8 cellular contexts compared by ENCODE assay signal in genomic region chr12:54360717-54361456, GRCh38. TPM values are rescaled to one million over a fixed set of nuclear protein-coding genes. Genes with fewer than 3 reads are reported as not detected.
DNase-seq lines count a peak whose midpoint lies in the region; ATAC-seq and TF ChIP-seq lines count a peak whose summit lies in the region.

No MANE protein-coding gene starts in this region.

- H3K4me2 ChIP-seq in OCI-LY3 (ENCODE audit: low read length) = peak overlapping the region; percentile 43; the same call in 1 of the 2 replicates
- peak overlapping the region; percentile 1 for H3K4me2 ChIP-seq in trophoblast cell (ENCODE audit: low read length)

- peak overlapping the region in 5 of 7 donors; percentile 30 to 88 (median 77) for H3K27ac Mint-ChIP-seq in CD4-positive, alpha-beta memory T cell

- TF ChIP-seq EP300 in gastroesophageal sphincter (IDR thresholded peaks at IDR 0.05) = no peak

- no peak overlapping the region for H3K9ac ChIP-seq in OCI-LY3 (ENCODE audit: low read length)
- no peak overlapping the region for H3K9ac ChIP-seq in trophoblast cell (ENCODE audit: low read length)

- no peak for TF ChIP-seq POLR2A in gastroesophageal sphincter (IDR thresholded peaks at IDR 0.05)

- H2BK5ac ChIP-seq in trophoblast cell (ENCODE audit: low read depth, low read length, poor library complexity) = no peak overlapping the region

- H3K79me1 ChIP-seq in trophoblast cell (ENCODE audit: low read length) = peaks cover 15% of the 10 kb centered on the region

- POLR2A ChIA-PET in CD4-positive, alpha-beta memory T cell (lab: Charles Lee; ENCODE audit: partially characterized antibody) = interaction anchor here (0.8 to 3.3 kb wide), 6 partner anchors 18 to 81 kb away, joined by 3 to 17 read pairs (median 3); partner anchors contain the start of genes COPZ1 and HNRNPA1

- H2AK5ac ChIP-seq in trophoblast cell (ENCODE audit: low read length) = no peak overlapping the region

- peaks cover 44% of the 10 kb centered on the region for H3K4me1 ChIP-seq in CD4-positive, alpha-beta memory T cell (ENCODE audit: insufficient read depth, low read length)
- H3K4me1 ChIP-seq in OCI-LY3 (ENCODE audit: low read length) (peaks cover 42% of the 10 kb centered on the region), gastroesophageal sphincter (peaks cover 0 to 47% (median 3%) of the 10 kb centered on the region in 3 donors), trophoblast cell (ENCODE audit: control insufficient read depth in 1 of 2, insufficient read depth in 2 of 2, low read length in 2 of 2) (peaks cover 24 to 34% of the 10 kb centered on the region in 2 experiments)

- H4K12ac ChIP-seq in trophoblast cell (ENCODE audit: low read depth, low read length) = no peak overlapping the region

- no peak overlapping the region for H4K8ac ChIP-seq in trophoblast cell (ENCODE audit: low read depth, low read length)

- no peak overlapping the region for H3K14ac ChIP-seq in trophoblast cell (ENCODE audit: low read length)

- H3K9me3 Mint-ChIP-seq in CD4-positive, alpha-beta memory T cell = no peaks in the 10 kb centered on the region

- intact Hi-C loops in CD4-positive, alpha-beta memory T cell (cut with micrococcal nuclease) = no loop called here

- 54 to 65% methylated on average over 15 to 16 of the region's 16 CpGs for WGBS in gastroesophageal sphincter (ENCODE audit: low coverage in 1 of 2), 2 donors
- WGBS in trophoblast cell (ENCODE audit: extremely low coverage, insufficient coverage, insufficient read length) = no CpG with 5 or more reads among the region's 16 CpGs

- H3K27me3 Mint-ChIP-seq in CD4-positive, alpha-beta memory T cell = no peaks in the 10 kb centered on the region

- H3K23ac ChIP-seq in trophoblast cell (ENCODE audit: low read length) = no peak overlapping the region

- no peaks in the 10 kb centered on the region for H3K79me2 ChIP-seq in OCI-LY3 (ENCODE audit: low read length)
- H3K79me2 ChIP-seq in trophoblast cell (ENCODE audit: control insufficient read depth, insufficient read depth, low read length, poor library complexity) = peaks cover 3% of the 10 kb centered on the region

- H2BK12ac ChIP-seq in trophoblast cell (ENCODE audit: low read length) = no peak overlapping the region

- H3K4me3 Mint-ChIP-seq in CD4-positive, alpha-beta memory T cell = peak overlapping the region in 4 of 8 donors; percentile 45 to 67 (median 56)

- DNase-seq in CD4-positive, alpha-beta memory T cell = peak in 3 of 5 donors; percentile 28 to 48 (median 43)
- DNase-seq in HuH-7 (ENCODE audit: low spot score) = peak; percentile 70
- peak; percentile 83 for DNase-seq in activated effector memory CD4-positive, alpha-beta T cell treated with anti-CD3 and anti-CD28 coated beads, Interleukin-2, amount 50 U/mL, for 16 hours
- DNase-seq in trophoblast cell = peak; percentile 55 to 89
- no peak for DNase-seq in GM19238 (ENCODE audit: insufficient read length, low spot score)

- H4K91ac ChIP-seq in trophoblast cell (ENCODE audit: low read depth, low read length) = no peak overlapping the region

- H2BK120ac ChIP-seq in trophoblast cell (ENCODE audit: insufficient read depth, low read length, poor library complexity) = no peak overlapping the region

- H2AFZ ChIP-seq in OCI-LY3 (ENCODE audit: low read depth, low read length) = no peak overlapping the region
- no peak overlapping the region for H2AFZ ChIP-seq in trophoblast cell (ENCODE audit: insufficient read depth, low read length, poor library complexity)

- no peak overlapping the region for H3K27ac ChIP-seq in CD4-positive, alpha-beta memory T cell (ENCODE audit: low read depth, low read length)
- H3K27ac ChIP-seq in OCI-LY3 (ENCODE audit: low read length) (no peak overlapping the region), gastroesophageal sphincter (peak overlapping the region in 3 of 4 donors; percentile 87 to 91 (median 89)), trophoblast cell (ENCODE audit: low read depth, low read length) (no peak overlapping the region)

- H3K4me1 Mint-ChIP-seq in CD4-positive, alpha-beta memory T cell = peaks cover 14 to 26% (median 22%) of the 10 kb centered on the region in 4 donors

- no peak overlapping the region for H3K18ac ChIP-seq in trophoblast cell (ENCODE audit: low read length)

- ATAC-seq in gastroesophageal sphincter = no peak
- no peak for ATAC-seq in GM18858 (IDR thresholded peaks at IDR 0.05; ENCODE audit: unreplicated experiment)

- no peaks in the 10 kb centered on the region for H4K20me1 ChIP-seq in OCI-LY3 (ENCODE audit: insufficient read depth, low read length)

- H3K9me3 ChIP-seq in CD4-positive, alpha-beta memory T cell (ENCODE audit: control insufficient read depth in 1 of 2, low read length in 2 of 2) = no peaks in the 10 kb centered on the region
- H3K9me3 ChIP-seq in OCI-LY3 (ENCODE audit: insufficient read depth, low read length) (no peaks in the 10 kb centered on the region), gastroesophageal sphincter (no peaks in the 10 kb centered on the region), trophoblast cell (ENCODE audit: insufficient read depth, low read depth, low read length) (peaks cover 2% of the 10 kb centered on the region)

- no peak overlapping the region for H3K4me3 ChIP-seq in CD4-positive, alpha-beta memory T cell (ENCODE audit: low read length in 2 of 2)
- H3K4me3 ChIP-seq in OCI-LY3 (ENCODE audit: low read length) = no peak overlapping the region
- H3K4me3 ChIP-seq in gastroesophageal sphincter = no peak overlapping the region
- H3K4me3 ChIP-seq in trophoblast cell (ENCODE audit: low read depth, low read length) = no peak overlapping the region

- peak; percentile 95 for TF ChIP-seq CTCF in OCI-LY3 (IDR thresholded peaks at IDR 0.05; ENCODE audit: low read depth, low read length)
- peak; percentile 62 to 89 (median 86) for TF ChIP-seq CTCF in gastroesophageal sphincter (IDR thresholded peaks at IDR 0.05)

- H3K27me3 ChIP-seq in CD4-positive, alpha-beta memory T cell (ENCODE audit: insufficient read depth, low read length) = no peaks in the 10 kb centered on the region
- H3K27me3 ChIP-seq in OCI-LY3 (ENCODE audit: low read depth, low read length) (no peaks in the 10 kb centered on the region), gastroesophageal sphincter (no peaks in the 10 kb centered on the region), trophoblast cell (ENCODE audit: insufficient read depth, low read length) (no peaks in the 10 kb centered on the region)

- no peak overlapping the region for H3K4ac ChIP-seq in trophoblast cell (ENCODE audit: low read depth, low read length)

- no peaks in the 10 kb centered on the region for H3K36me3 ChIP-seq in CD4-positive, alpha-beta memory T cell (ENCODE audit: insufficient read depth, low read length)
- H3K36me3 ChIP-seq in OCI-LY3 (replicated peaks; ENCODE audit: low read depth, low read length) (no peaks in the 10 kb centered on the region), gastroesophageal sphincter (no peaks in the 10 kb centered on the region), trophoblast cell (ENCODE audit: control insufficient read depth in 1 of 2, insufficient read depth in 2 of 2, low read length in 2 of 2) (no peaks in the 10 kb centered on the region)

- H3K36me3 Mint-ChIP-seq in CD4-positive, alpha-beta memory T cell = no peaks in the 10 kb centered on the region

- CTCF ChIA-PET in CD4-positive, alpha-beta memory T cell (lab: Charles Lee; ENCODE audit: partially characterized antibody) = interaction anchor here (0.8 to 6.6 kb wide), 17 partner anchors 18 to 145 kb away, joined by 3 to 110 read pairs (median 6); partner anchors contain the start of genes COPZ1 and NCKAP1L

RNA-seq across cellular contexts. Expression of gene GPR84, which starts 3.4 kb away (rescaled TPM):
- under 1 TPM in 1 of 2 experiments, not detected in 1; 0.36 TPM for total RNA-seq in CD4-positive, alpha-beta memory T cell
- polyA plus RNA-seq in CD4-positive, alpha-beta memory T cell = not detected
- total RNA-seq in gastroesophageal sphincter = under 1 TPM in 1 of 4 donors, not detected in 3; 0.54 TPM
- polyA plus RNA-seq in trophoblast cell (2013) = 0.04 and 0.06 TPM in 2 replicates

RNA-seq across cellular contexts. Expression of gene ZNF385A, which starts 23.6 kb away (rescaled TPM):
- total RNA-seq in CD4-positive, alpha-beta memory T cell = 1 to 10 TPM; 1.8 to 2.1 TPM
- not detected for polyA plus RNA-seq in CD4-positive, alpha-beta memory T cell
- 10 to 100 TPM in 3 of 4 donors, 1 to 10 TPM in 1; 7.5 to 28.0 (median 19.5) TPM for total RNA-seq in gastroesophageal sphincter
- 74.0 and 75.2 TPM in 2 replicates for polyA plus RNA-seq in trophoblast cell (2013)

RNA-seq across cellular contexts. Expression of gene COPZ1, which starts 36.0 kb away (rescaled TPM):
- 10 to 100 TPM; 81.6 to 92.0 TPM for total RNA-seq in CD4-positive, alpha-beta memory T cell
- polyA plus RNA-seq in CD4-positive, alpha-beta memory T cell = 100 to 1,000 TPM; 149 to 200 TPM
- total RNA-seq in gastroesophageal sphincter = 100 to 1,000 TPM in 1 of 4 donors, 10 to 100 TPM in 3; 47.0 to 138 (median 57.5) TPM
- 133 and 138 TPM in 2 replicates for polyA plus RNA-seq in trophoblast cell (2013)

RNA-seq across cellular contexts. Expression of gene ITGA5, which starts 58.2 kb away (rescaled TPM):
- 100 to 1,000 TPM; 158 to 162 TPM for total RNA-seq in CD4-positive, alpha-beta memory T cell
- polyA plus RNA-seq in CD4-positive, alpha-beta memory T cell = 10 to 100 TPM; 28.8 to 64.7 TPM
- total RNA-seq in gastroesophageal sphincter = 100 to 1,000 TPM; 141 to 908 (median 220) TPM
- polyA plus RNA-seq in trophoblast cell (2013) = 81.6 and 90.0 TPM in 2 replicates

Comparison
In these comparisons a context has a peak if more than half of its experiments do, and no peak if none do; other contexts are left out.
1. H3K27ac ChIP-seq: peak in gastroesophageal sphincter (3 of 4); none in CD4-positive, alpha-beta memory T cell (single experiment), OCI-LY3 (single experiment) and trophoblast cell (single experiment).